ENCODE assay signal across 16 cellular contexts in the genomic region with DNA sequence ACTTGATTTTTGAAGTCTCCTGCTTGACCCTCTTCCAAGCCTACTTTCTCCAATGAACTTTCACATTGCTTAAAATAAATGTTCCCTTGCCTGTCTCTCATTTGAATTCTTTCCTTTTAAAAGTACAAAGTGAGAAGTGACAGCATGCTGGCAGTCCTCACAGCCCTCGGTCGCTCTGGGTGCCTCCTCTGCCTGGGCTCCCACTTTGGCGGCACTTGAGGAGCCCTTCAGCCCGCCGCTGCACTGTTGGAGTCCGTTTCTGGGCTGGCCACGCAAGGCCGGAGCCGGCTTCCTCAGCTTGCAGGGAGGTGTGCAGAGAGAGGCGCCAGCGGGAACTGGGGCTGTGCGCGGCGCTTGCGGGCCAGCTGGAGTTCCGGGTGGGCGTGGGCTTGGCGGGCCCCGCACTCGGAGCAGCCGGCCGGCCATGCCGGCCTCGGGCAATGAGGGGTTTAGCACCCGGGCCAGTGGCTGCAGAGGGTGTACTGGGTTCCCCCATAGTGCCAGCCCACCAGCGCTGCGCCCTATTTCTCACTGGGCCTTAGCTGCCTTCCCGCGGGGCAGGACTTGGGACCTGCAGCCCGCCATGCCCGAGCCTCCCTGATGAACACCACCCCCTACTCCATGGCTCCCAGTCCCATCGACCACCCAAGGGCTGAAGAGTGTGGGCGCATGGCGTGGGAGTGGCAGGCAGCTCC. TPM values are rescaled to one million over a fixed set of nuclear protein-coding genes. Genes with fewer than 3 reads are reported as not detected.
DNase-seq lines count a peak whose midpoint lies in the region; ATAC-seq and TF ChIP-seq lines count a peak whose summit lies in the region.
"Had no signal": no experiment of that assay in that cellular context is flagged by ENCODE, and none has a peak within 500 bp of the region (broad histone marks: within the 10 kb centered on the region; RNA-seq: fewer than 3 reads in every experiment).

No MANE protein-coding gene starts in this region.

- CTCF ChIA-PET in activated CD8-positive, alpha-beta T cell treated with anti-CD3 and anti-CD28 coated beads, Interleukin-2, amount 10 ng/mL, durations not matched to agents 7 days and 5 days (lab: Charles Lee): interaction anchor here (0.9 to 5.8 kb wide), 9 partner anchors 7 to 98 kb away, joined by 3 to 95 read pairs (median 10); a partner anchor contains a TSS

- no peak overlapping the region for H3K4me3 ChIP-seq in left ventricle myocardium inferior
- H3K4me3 ChIP-seq: breast epithelium, left lung had no signal

- peaks cover 66% of the 10 kb centered on the region for H3K4me1 Mint-ChIP-seq in activated CD8-positive, alpha-beta T cell treated with anti-CD3 and anti-CD28 coated beads, Interleukin-2, amount 10 ng/mL, durations not matched to agents 7 days and 5 days (ENCODE audit: low read depth)
- peaks cover 56% of the 10 kb centered on the region for H3K4me1 Mint-ChIP-seq in stimulated activated effector memory CD8-positive, alpha-beta T cell treated with anti-CD3 and anti-CD28 coated beads, Interleukin-12 subunit alpha, Interleukin-12 subunit beta, amount 100 ng/mL, for 72 hours

- H3K27me3 Mint-ChIP-seq in activated CD8-positive, alpha-beta T cell treated with anti-CD3 and anti-CD28 coated beads, Interleukin-2, amount 10 ng/mL, durations not matched to agents 7 days and 5 days (ENCODE audit: low read depth): no peaks in the 10 kb centered on the region
- H3K27me3 Mint-ChIP-seq: naive B cell had no signal

- H3K9me3 Mint-ChIP-seq in activated CD8-positive, alpha-beta T cell treated with anti-CD3 and anti-CD28 coated beads, Interleukin-2, amount 10 ng/mL, durations not matched to agents 7 days and 5 days (ENCODE audit: insufficient read depth): peaks cover 28% of the 10 kb centered on the region
- H3K9me3 Mint-ChIP-seq in stimulated activated effector memory CD8-positive, alpha-beta T cell treated with anti-CD3 and anti-CD28 coated beads, Interleukin-12 subunit alpha, Interleukin-12 subunit beta, amount 100 ng/mL, for 72 hours: no peaks in the 10 kb centered on the region

- peak; percentile 64 for DNase-seq in activated CD8-positive, alpha-beta memory T cell treated with anti-CD3 and anti-CD28 coated beads, Interleukin-2, amount 50 U/mL, for 48 hours
- DNase-seq in activated CD8-positive, alpha-beta memory T cell treated with anti-CD3 and anti-CD28 coated beads, Interleukin-2, amount 50 U/mL, for 4 hours: no peak
- peak; percentile 18 for DNase-seq in activated CD8-positive, alpha-beta T cell treated with anti-CD3 and anti-CD28 coated beads, Interleukin-2, amount 10 ng/mL, durations not matched to agents 7 days and 5 days
- DNase-seq in left ventricle myocardium inferior (peak; percentile 49), GM19238 (ENCODE audit: insufficient read length, low spot score) (no peak)
- no peak for DNase-seq in stimulated activated effector memory CD8-positive, alpha-beta T cell treated with anti-CD3 and anti-CD28 coated beads, Interleukin-12 subunit alpha, Interleukin-12 subunit beta, amount 100 ng/mL, for 72 hours (ENCODE audit: low spot score in 2 of 2)
- DNase-seq: ACHN, GDM1, hypothalamus, left lung, naive B cell had no signal

- no peaks in the 10 kb centered on the region for H3K36me3 ChIP-seq in left ventricle myocardium inferior
- H3K36me3 ChIP-seq: breast epithelium, left lung had no signal

- peak overlapping the region; percentile 94 for H3K27ac Mint-ChIP-seq in activated CD8-positive, alpha-beta T cell treated with anti-CD3 and anti-CD28 coated beads, Interleukin-2, amount 10 ng/mL, durations not matched to agents 7 days and 5 days
- peak overlapping the region; percentile 86 for H3K27ac Mint-ChIP-seq in stimulated activated effector memory CD8-positive, alpha-beta T cell treated with anti-CD3 and anti-CD28 coated beads, Interleukin-12 subunit alpha, Interleukin-12 subunit beta, amount 100 ng/mL, for 72 hours

- peaks cover 39% of the 10 kb centered on the region for H3K4me1 ChIP-seq in left ventricle myocardium inferior
- H3K4me1 ChIP-seq: breast epithelium had no signal

- peak overlapping the region; percentile 74 for H3K27ac ChIP-seq in left ventricle myocardium inferior (replicated peaks)
- H3K27ac ChIP-seq: breast epithelium had no signal

- H3K9me3 ChIP-seq in left ventricle myocardium inferior (replicated peaks): no peaks in the 10 kb centered on the region
- H3K9me3 ChIP-seq: breast epithelium, Caco-2 had no signal

- peaks cover 52% of the 10 kb centered on the region for H3K36me3 Mint-ChIP-seq in activated CD8-positive, alpha-beta T cell treated with anti-CD3 and anti-CD28 coated beads, Interleukin-2, amount 10 ng/mL, durations not matched to agents 7 days and 5 days (ENCODE audit: low read depth)
- peaks cover 33% of the 10 kb centered on the region for H3K36me3 Mint-ChIP-seq in stimulated activated effector memory CD8-positive, alpha-beta T cell treated with anti-CD3 and anti-CD28 coated beads, Interleukin-12 subunit alpha, Interleukin-12 subunit beta, amount 100 ng/mL, for 72 hours

- ATAC-seq in activated CD8-positive, alpha-beta T cell treated with anti-CD3 and anti-CD28 coated beads, Interleukin-2, amount 10 ng/mL, durations not matched to agents 7 days and 5 days: no peak
- no peak for ATAC-seq in stimulated activated effector memory CD8-positive, alpha-beta T cell treated with anti-CD3 and anti-CD28 coated beads, Interleukin-12 subunit alpha, Interleukin-12 subunit beta, amount 100 ng/mL, for 72 hours
- ATAC-seq in GM21529 (IDR thresholded peaks at IDR 0.05; ENCODE audit: unreplicated experiment): no peak
- ATAC-seq in HG03565 (IDR thresholded peaks at IDR 0.05; ENCODE audit: unreplicated experiment): no peak

- POLR2A ChIA-PET in activated CD8-positive, alpha-beta T cell treated with anti-CD3 and anti-CD28 coated beads, Interleukin-2, amount 10 ng/mL, durations not matched to agents 7 days and 5 days (lab: Charles Lee): interaction anchor here (0.6 to 5.3 kb wide), 17 partner anchors 10 to 174 kb away, joined by 3 to 76 read pairs (median 5); a partner anchor contains a TSS

- peak overlapping the region; percentile 74 for H3K4me3 Mint-ChIP-seq in activated CD8-positive, alpha-beta T cell treated with anti-CD3 and anti-CD28 coated beads, Interleukin-2, amount 10 ng/mL, durations not matched to agents 7 days and 5 days
- no peak overlapping the region for H3K4me3 Mint-ChIP-seq in stimulated activated effector memory CD8-positive, alpha-beta T cell treated with anti-CD3 and anti-CD28 coated beads, Interleukin-12 subunit alpha, Interleukin-12 subunit beta, amount 100 ng/mL, for 72 hours

- no peak for TF ChIP-seq CTCF in left ventricle myocardium inferior (IDR thresholded peaks at IDR 0.05; ENCODE audit: borderline replicate concordance)

- no peaks in the 10 kb centered on the region for H3K27me3 ChIP-seq in left ventricle myocardium inferior (ENCODE audit: low read depth)
- H3K27me3 ChIP-seq: breast epithelium, left lung had no signal

- intact Hi-C loops in left ventricle myocardium inferior (cut with micrococcal nuclease): no loop called here

RNA-seq across cellular contexts. Expression of a gene that starts 31.9 kb away (rescaled TPM):
- total RNA-seq in activated CD8-positive, alpha-beta T cell treated with anti-CD3 and anti-CD28 coated beads, Interleukin-2, amount 10 ng/mL, durations not matched to agents 7 days and 5 days: 10 to 100 TPM; 51.0 to 52.8 TPM
- total RNA-seq in left ventricle myocardium inferior: 233 TPM

RNA-seq across cellular contexts. Expression of a gene that starts 36.4 kb away (rescaled TPM):
- total RNA-seq in activated CD8-positive, alpha-beta T cell treated with anti-CD3 and anti-CD28 coated beads, Interleukin-2, amount 10 ng/mL, durations not matched to agents 7 days and 5 days: 10 to 100 TPM; 36.9 to 38.1 TPM
- 3.5 TPM for total RNA-seq in left ventricle myocardium inferior
- total RNA-seq: HT1080 had no signal

Comparison
In these comparisons a context has a peak if more than half of its experiments do, and no peak if none do; other contexts are left out.
1. DNase-seq: peak in activated CD8-positive, alpha-beta memory T cell treated with anti-CD3 and anti-CD28 coated beads, Interleukin-2, amount 50 U/mL, for 48 hours (single experiment), activated CD8-positive, alpha-beta T cell treated with anti-CD3 and anti-CD28 coated beads, Interleukin-2, amount 10 ng/mL, durations not matched to agents 7 days and 5 days (single experiment) and left ventricle myocardium inferior (single experiment); none in activated CD8-positive, alpha-beta memory T cell treated with anti-CD3 and anti-CD28 coated beads, Interleukin-2, amount 50 U/mL, for 4 hours (single experiment), stimulated activated effector memory CD8-positive, alpha-beta T cell treated with anti-CD3 and anti-CD28 coated beads, Interleukin-12 subunit alpha, Interleukin-12 subunit beta, amount 100 ng/mL, for 72 hours (0 of 2) and GM19238 (single experiment).